ENCODE assay signal across 8 cellular contexts in genomic region chr1:39158330-39159086, GRCh38. TPM values are rescaled to one million over a fixed set of nuclear protein-coding genes. Genes with fewer than 3 reads are reported as not detected.
A peak's percentile ranks its signal among the peaks of the same experiment; 100 is the strongest.
DNase-seq lines count a peak whose midpoint lies in the region; ATAC-seq and TF ChIP-seq lines count a peak whose summit lies in the region.

No MANE protein-coding gene starts in this region.

- TF ChIP-seq CTCF in OCI-LY1 (IDR thresholded peaks at IDR 0.05; ENCODE audit: low read length) = no peak
- no peak for TF ChIP-seq CTCF in gastroesophageal sphincter (IDR thresholded peaks at IDR 0.05)
- TF ChIP-seq CTCF in sigmoid colon (IDR thresholded peaks at IDR 0.05) = no peak

- H3K9me2 ChIP-seq in OCI-LY1 (ENCODE audit: low read depth, low read length) = no peaks in the 10 kb centered on the region

- H2AFZ ChIP-seq in OCI-LY1 (ENCODE audit: low read length) = no peak overlapping the region

- ATAC-seq in gastroesophageal sphincter (no peak), GM19035 (IDR thresholded peaks at IDR 0.05; ENCODE audit: unreplicated experiment) (no peak)

- no peaks in the 10 kb centered on the region for H4K20me1 ChIP-seq in OCI-LY1 (ENCODE audit: insufficient read depth, low read length)

- H3K27ac ChIP-seq in OCI-LY1 (ENCODE audit: low read depth, low read length, poor library complexity, severe bottlenecking) (no peak overlapping the region), gastroesophageal sphincter (peak overlapping the region in 3 of 4 donors; percentile 25 to 41 (median 39)), sigmoid colon (peak overlapping the region; percentile 24 to 72 (median 70))

- H3K9ac ChIP-seq in OCI-LY1 (ENCODE audit: low read length) = no peak overlapping the region

- intact Hi-C loops in sigmoid colon (cut with DNase I) = no loop called here

- no peaks in the 10 kb centered on the region; the same call in 1 of the 2 replicates for H3K36me3 ChIP-seq in H7 (replicated peaks; ENCODE audit: control insufficient read depth, insufficient read depth, low read length)
- H3K36me3 ChIP-seq in OCI-LY1 (ENCODE audit: insufficient read depth, low read length) = no peaks in the 10 kb centered on the region
- no peaks in the 10 kb centered on the region for H3K36me3 ChIP-seq in gastroesophageal sphincter
- H3K36me3 ChIP-seq in sigmoid colon = no peaks in the 10 kb centered on the region

- 50 to 80% methylated on average over 2 to 8 of the region's 11 CpGs for WGBS in gastroesophageal sphincter (ENCODE audit: low coverage in 1 of 2), 2 donors
- WGBS in sigmoid colon, 2 donors = 12 to 53% methylated on average over 11 of the region's 11 CpGs

- peak overlapping the region; percentile 26 for H3K4me2 ChIP-seq in OCI-LY1 (ENCODE audit: low read length)

- H3K9me3 ChIP-seq in OCI-LY1 (ENCODE audit: low read length) = no peaks in the 10 kb centered on the region
- H3K9me3 ChIP-seq in gastroesophageal sphincter = no peaks in the 10 kb centered on the region
- no peaks in the 10 kb centered on the region for H3K9me3 ChIP-seq in sigmoid colon

- no peaks in the 10 kb centered on the region for H3K79me2 ChIP-seq in OCI-LY1 (ENCODE audit: insufficient read depth, low read length)

- TF ChIP-seq EP300 in gastroesophageal sphincter (IDR thresholded peaks at IDR 0.05) (no peak), sigmoid colon (IDR thresholded peaks at IDR 0.05) (no peak)

- H3K27me3 ChIP-seq in H7 (ENCODE audit: control insufficient read depth, insufficient read depth, low read length) (no peaks in the 10 kb centered on the region), OCI-LY1 (ENCODE audit: insufficient read depth, low read length) (peaks cover 10% of the 10 kb centered on the region), gastroesophageal sphincter (no peaks in the 10 kb centered on the region), sigmoid colon (no peaks in the 10 kb centered on the region)

- H3K4me3 ChIP-seq in H7 (ENCODE audit: insufficient read depth, low read depth, low read length) (peak overlapping the region; percentile 37), OCI-LY1 (ENCODE audit: low read depth, low read length, poor library complexity, severe bottlenecking) (no peak overlapping the region), gastroesophageal sphincter (no peak overlapping the region), sigmoid colon (no peak overlapping the region)

- TF ChIP-seq POLR2A in gastroesophageal sphincter (IDR thresholded peaks at IDR 0.05) = no peak
- TF ChIP-seq POLR2A in sigmoid colon (IDR thresholded peaks at IDR 0.05) = peak in 1 of 2 donors; percentile 9

- DNase-seq in H7 (no peak), sigmoid colon (no peak), NCI-H1930 (lab: John Stamatoyannopoulos, UW) (no peak)
- no peak for DNase-seq in stimulated activated CD4-positive, alpha-beta T cell treated with anti-CD3 and anti-CD28 coated beads, Interleukin-15, amount 100 ng/mL, for 24 hours
- DNase-seq in NK-92 treated with Interleukin-12 subunit alpha and Interleukin-12 subunit beta, amount 100 ng/mL, for 24 hours (lab: John Stamatoyannopoulos, UW) = no peak

- H3K4me1 ChIP-seq in OCI-LY1 (ENCODE audit: insufficient read depth, low read length, severe bottlenecking) (peaks cover 9% of the 10 kb centered on the region), gastroesophageal sphincter (peaks cover 21 to 89% (median 53%) of the 10 kb centered on the region in 3 donors), sigmoid colon (peaks cover 0 to 82% (median 71%) of the 10 kb centered on the region in 4 donors)

- no peaks in the 10 kb centered on the region for H3F3A ChIP-seq in OCI-LY1 (ENCODE audit: insufficient read depth, low read length)

RNA-seq across cellular contexts. Expression of gene MACF1, which starts 46.0 kb away (rescaled TPM):
- total RNA-seq in H7 (2014; rRNA removed; shearing (Covaris generic)) = 102 and 152 TPM in 2 replicates
- total RNA-seq in gastroesophageal sphincter = 100 to 1,000 TPM; 454 to 752 (median 541) TPM
- 100 to 1,000 TPM; 292 to 657 (median 428) TPM for total RNA-seq in sigmoid colon
- 10 to 100 TPM; 16.0 to 74.1 (median 18.0) TPM for polyA plus RNA-seq in sigmoid colon
